In genomic region chr14:29710015-29710414, GRCh38 we compare ENCODE assay signal across 15 cellular contexts.
A peak's percentile ranks its signal among the peaks of the same experiment; 100 is the strongest.
DNase-seq lines count a peak whose midpoint lies in the region; ATAC-seq, FAIRE-seq and TF ChIP-seq lines count a peak whose summit lies in the region.
"Had no signal": no experiment of that assay in that cellular context is flagged by ENCODE, and none has a peak within 500 bp of the region (broad histone marks: within the 10 kb centered on the region; RNA-seq: fewer than 3 reads in every experiment).

No MANE protein-coding gene starts in this region.

- H3K27ac ChIP-seq in HepG2 (ENCODE audit: extremely low read length, insufficient read depth, low read length) (no peak overlapping the region), right lobe of liver (no peak overlapping the region), VCaP (no peak overlapping the region), upper lobe of right lung (no peak overlapping the region)
- H3K27ac ChIP-seq: BLaER1 treated with 17β-estradiol and CSF1 and Interleukin-3, amounts not matched to agents 10 nM and 100 nM had no signal

- H3K27me3 ChIP-seq in HepG2 (ENCODE audit: control insufficient read depth in 1 of 2, insufficient read depth in 2 of 2, low read length in 2 of 2): no peaks in the 10 kb centered on the region
- H3K27me3 ChIP-seq in right lobe of liver: no peaks in the 10 kb centered on the region
- no peaks in the 10 kb centered on the region for H3K27me3 ChIP-seq in upper lobe of right lung
- H3K27me3 ChIP-seq: BLaER1 treated with 17β-estradiol and CSF1 and Interleukin-3, amounts not matched to agents 10 nM and 100 nM had no signal

- CTCF ChIA-PET in HepG2 (lab: Yijun Ruan, JAX; ENCODE audit: low intra/inter-chr PET ratio, low total read pairs): no interaction called here

- FAIRE-seq in HepG2 (lab: Jason Lieb, UNC): no peak
- FAIRE-seq: astrocyte, kidney had no signal

- H4K20me1 ChIP-seq in HepG2 (ENCODE audit: insufficient read depth, low read length): no peaks in the 10 kb centered on the region
- H4K20me1 ChIP-seq: BLaER1 treated with 17β-estradiol and CSF1 and Interleukin-3, amounts not matched to agents 10 nM and 100 nM had no signal

- H3K9ac ChIP-seq in HepG2 (ENCODE audit: insufficient read depth, low read depth, low read length): no peak overlapping the region
- H3K9ac ChIP-seq: BLaER1 treated with 17β-estradiol and CSF1 and Interleukin-3, amounts not matched to agents 10 nM and 100 nM had no signal

- no peak for TF ChIP-seq CTCF in HepG2 (CRISPR knock-in tag; IDR thresholded peaks at IDR 0.05)
- peak in 1 of 4 donors; percentile 8 for TF ChIP-seq CTCF in right lobe of liver (IDR thresholded peaks at IDR 0.05)
- peak; percentile 41; the same call in 1 of the 2 replicates for TF ChIP-seq CTCF in VCaP (conservative IDR thresholded peaks at IDR 0.05)
- TF ChIP-seq CTCF in upper lobe of right lung (IDR thresholded peaks at IDR 0.05): peak; percentile 7

- in situ Hi-C loops in HepG2 (cut with HindIII; ENCODE audit: extremely low pct_ligation_motif_present, low pct_unique_long_range_greater_than_20kb): no loop called here

- intact Hi-C loops in HepG2 (cut with micrococcal nuclease; ENCODE audit: unreplicated experiment): no loop called here
- intact Hi-C loops in right lobe of liver (cut with DNase I): no loop called here
- intact Hi-C loops in upper lobe of right lung (cut with DNase I): no loop called here

- no peak for TF ChIP-seq POLR2A in HepG2 (IDR thresholded peaks at IDR 0.05; ENCODE audit: insufficient read depth in 1 of 2, low read depth in 2 of 2, low read length in 2 of 2)
- no peak for TF ChIP-seq POLR2A in right lobe of liver (IDR thresholded peaks at IDR 0.05)

- 6% methylated on average over 2 of the region's 2 CpGs for WGBS in HepG2 (ENCODE audit: low lambda C conversion rate)
- WGBS in right lobe of liver (ENCODE audit: insufficient coverage, low coverage, low lambda C conversion rate, missing lambda C conversion rate): 61% methylated on average over 2 of the region's 2 CpGs

- no TSS peak for BruUV-seq in HepG2 (replicated peaks; lab: Mats Ljungman, UMichigan)

- TF ChIP-seq EP300 in HepG2 (IDR thresholded peaks at IDR 0.05; ENCODE audit: low read depth in 2 of 2, low read length in 2 of 2): no peak
- no peak for TF ChIP-seq EP300 in HepG2 (CRISPR knock-in tag; IDR thresholded peaks at IDR 0.05; ENCODE audit: borderline replicate concordance)

- H3K4me2 ChIP-seq in HepG2 (ENCODE audit: low read depth, low read length): no peak overlapping the region
- H3K4me2 ChIP-seq: BLaER1 treated with 17β-estradiol and CSF1 and Interleukin-3, amounts not matched to agents 10 nM and 100 nM had no signal

- TF ChIP-seq RAD21 in HepG2 (CRISPR knock-in tag; IDR thresholded peaks at IDR 0.05): no peak

- POLR2A ChIA-PET in HepG2 (lab: Yijun Ruan, JAX): no interaction called here

- no peak overlapping the region for H3K4me3 ChIP-seq in HepG2 (replicated peaks in 1 of 3; ENCODE audit: insufficient read depth in 1 of 3, low read depth in 2 of 3, low read length in 3 of 3)
- H3K4me3 ChIP-seq in right lobe of liver: no peak overlapping the region
- H3K4me3 ChIP-seq in upper lobe of right lung: no peak overlapping the region
- H3K4me3 ChIP-seq: BLaER1 treated with 17β-estradiol and CSF1 and Interleukin-3, amounts not matched to agents 10 nM and 100 nM had no signal

- H3K79me2 ChIP-seq in HepG2 (ENCODE audit: insufficient read depth, low read length): no peaks in the 10 kb centered on the region

- ATAC-seq in HepG2 (no peak), right lobe of liver (no peak), upper lobe of right lung (no peak), HG02623 (IDR thresholded peaks at IDR 0.05; ENCODE audit: unreplicated experiment) (no peak)
- ATAC-seq: activated T-cell treated with anti-CD3 and anti-CD28 coated beads, Interleukin-2, amount 50 U/mL, for 4 hours; esophagus mucosa had no signal

- H3K9me3 ChIP-seq in HepG2 (ENCODE audit: low read length) (peaks cover 89% of the 10 kb centered on the region), right lobe of liver (no peaks in the 10 kb centered on the region), upper lobe of right lung (no peaks in the 10 kb centered on the region)
- H3K9me3 ChIP-seq: BLaER1 treated with 17β-estradiol and CSF1 and Interleukin-3, amounts not matched to agents 10 nM and 100 nM had no signal

- H2AFZ ChIP-seq in HepG2 (ENCODE audit: low read length): no peak overlapping the region

- no peaks in the 10 kb centered on the region for H3K36me3 ChIP-seq in HepG2 (replicated peaks in 1 of 2; ENCODE audit: control insufficient read depth in 1 of 2, insufficient read depth in 2 of 2, low read length in 2 of 2)
- no peaks in the 10 kb centered on the region for H3K36me3 ChIP-seq in right lobe of liver
- no peaks in the 10 kb centered on the region for H3K36me3 ChIP-seq in upper lobe of right lung
- H3K36me3 ChIP-seq: BLaER1 treated with 17β-estradiol and CSF1 and Interleukin-3, amounts not matched to agents 10 nM and 100 nM had no signal

- H3K4me1 ChIP-seq in HepG2 (ENCODE audit: insufficient read depth, low read length) (no peaks in the 10 kb centered on the region), right lobe of liver (no peaks in the 10 kb centered on the region), upper lobe of right lung (no peaks in the 10 kb centered on the region)

- DNase-seq in HepG2 (ENCODE audit: low spot score): no peak
- DNase-seq in right lobe of liver: no peak
- peak; percentile 62 for DNase-seq in globus pallidus (ENCODE audit: low spot score)
- DNase-seq in upper lobe of right lung: no peak
- DNase-seq in NK-92 treated with Interleukin-12 subunit alpha and Interleukin-12 subunit beta, amount 100 ng/mL, for 24 hours (lab: John Stamatoyannopoulos, UW): no peak
- no peak for DNase-seq in NCI-H1048 (lab: John Stamatoyannopoulos, UW)
- DNase-seq: activated CD4-positive, CD25-positive, alpha-beta regulatory T cell; activated T-cell treated with anti-CD3 and anti-CD28 coated beads, Interleukin-2, amount 50 U/mL, for 4 hours; kidney; NCI-H2029 treated with DMSO at 0.1 percent for 48 hours had no signal

TF ChIP-seq in HepG2, 621 proteins besides CTCF, POLR2A, EP300 and RAD21:
- TF ChIP-seq ATF7 (IDR thresholded peaks at IDR 0.05) (0 out of 2 replicates have a peak, but pooled peaks have one; percentile 28), ATF7 (CRISPR knock-in tag; IDR thresholded peaks at IDR 0.05) (no peak), CREB1 (IDR thresholded peaks at IDR 0.05) (peak; percentile 88), CREB1 (CRISPR knock-in tag; IDR thresholded peaks at IDR 0.05) (no peak), ZNF362 (CRISPR knock-in tag; IDR thresholded peaks at IDR 0.05; ENCODE audit: borderline replicate concordance) (no peak)
